ENCODE assay signal across 19 cellular contexts in the genomic region with DNA sequence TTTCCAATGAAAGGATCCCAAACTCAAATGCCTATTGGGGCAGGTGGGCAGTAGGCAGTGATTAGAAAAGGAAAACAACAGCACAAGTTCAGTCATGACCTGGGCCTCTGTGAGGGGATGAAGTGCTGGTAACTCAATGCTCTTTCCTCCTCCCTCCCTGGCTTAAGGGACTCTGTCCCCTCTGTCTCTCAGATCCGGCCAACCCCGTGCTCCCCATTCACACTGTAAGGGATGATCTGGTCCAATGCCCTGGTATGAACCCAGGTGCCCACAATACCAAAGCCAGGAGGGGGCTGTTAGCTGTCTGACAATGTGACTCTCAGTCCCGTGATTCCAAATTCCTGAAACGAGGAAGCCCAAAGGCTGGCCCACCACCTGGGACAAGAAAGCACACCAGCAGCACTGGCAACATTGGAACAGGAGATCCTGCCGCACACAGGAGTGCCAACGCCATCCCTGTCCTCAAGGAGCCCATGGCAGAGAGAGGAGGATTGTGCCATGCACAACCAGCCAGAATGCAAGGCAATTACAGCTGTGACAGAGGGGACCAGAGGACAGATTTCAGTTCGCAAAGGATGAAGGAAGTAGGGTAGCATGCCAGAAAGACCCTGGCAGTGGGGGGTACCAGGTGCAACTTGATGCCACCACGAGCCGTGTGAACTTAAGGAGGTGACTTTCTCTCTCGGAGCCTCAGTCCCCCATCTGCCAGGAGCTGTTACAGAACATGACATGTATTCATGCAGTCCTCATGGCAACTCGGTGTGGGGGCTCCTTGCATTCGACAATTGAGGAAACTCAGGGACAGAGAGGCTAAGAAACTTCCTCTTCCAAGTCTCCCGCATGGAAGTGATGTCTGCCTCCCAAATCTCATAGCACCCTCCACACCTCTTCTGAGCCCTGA. TPM values are rescaled to one million over a fixed set of nuclear protein-coding genes. Genes with fewer than 3 reads are reported as not detected.
A peak's percentile ranks its signal among the peaks of the same experiment; 100 is the strongest.
DNase-seq lines count a peak whose midpoint lies in the region; ATAC-seq, FAIRE-seq and TF ChIP-seq lines count a peak whose summit lies in the region.
"Had no signal": no experiment of that assay in that cellular context is flagged by ENCODE, and none has a peak within 500 bp of the region (broad histone marks: within the 10 kb centered on the region; RNA-seq: fewer than 3 reads in every experiment).

No MANE protein-coding gene starts in this region.

- TF ChIP-seq POLR2A in IMR-90 (IDR thresholded peaks at IDR 0.05; ENCODE audit: low read depth, low read length) (no peak), HepG2 (IDR thresholded peaks at IDR 0.05; ENCODE audit: insufficient read depth in 1 of 2, low read depth in 2 of 2, low read length in 2 of 2) (no peak)

- H3K4me3 Mint-ChIP-seq in activated CD4-positive, alpha-beta memory T cell treated with anti-CD3 and anti-CD28 coated beads, Interleukin-2, amount 10 ng/mL, durations not matched to agents 7 days and 5 days, result no peak overlapping the region
- H3K4me3 Mint-ChIP-seq: CD14-positive monocyte; CD4-positive, alpha-beta memory T cell; H9 had no signal

- H3K36me3 Mint-ChIP-seq in activated CD4-positive, alpha-beta memory T cell treated with anti-CD3 and anti-CD28 coated beads, Interleukin-2, amount 10 ng/mL, durations not matched to agents 7 days and 5 days (ENCODE audit: low read depth), result no peaks in the 10 kb centered on the region
- H3K36me3 Mint-ChIP-seq: CD14-positive monocyte; CD4-positive, alpha-beta memory T cell had no signal

- intact Hi-C loops in IMR-90 (cut with micrococcal nuclease), result no loop called here
- intact Hi-C loops in HepG2 (cut with micrococcal nuclease; ENCODE audit: unreplicated experiment), result no loop called here
- intact Hi-C loops in upper lobe of right lung (cut with DNase I), result no loop called here

- in situ Hi-C loops in IMR-90 (cut with MboI; ENCODE audit: low sequenced_read_pairs), result no loop called here
- in situ Hi-C loops in HepG2 (cut with HindIII; ENCODE audit: extremely low pct_ligation_motif_present, low pct_unique_long_range_greater_than_20kb), result no loop called here

- no peak for TF ChIP-seq EP300 in HepG2 (IDR thresholded peaks at IDR 0.05; ENCODE audit: low read depth in 2 of 2, low read length in 2 of 2)
- TF ChIP-seq EP300 in HepG2 (CRISPR knock-in tag; IDR thresholded peaks at IDR 0.05; ENCODE audit: borderline replicate concordance), result no peak

- H3K4me3 ChIP-seq in IMR-90 (ENCODE audit: insufficient read depth, low read depth, low read length) (no peak overlapping the region), HepG2 (replicated peaks in 1 of 3; ENCODE audit: insufficient read depth in 1 of 3, low read depth in 2 of 3, low read length in 3 of 3) (no peak overlapping the region), upper lobe of right lung (no peak overlapping the region)
- H3K4me3 ChIP-seq: BLaER1 had no signal

- peak; percentile 24 for DNase-seq in activated CD8-positive, alpha-beta memory T cell treated with anti-CD3 and anti-CD28 coated beads for 24 hours
- DNase-seq in activated CD8-positive, alpha-beta memory T cell treated with anti-CD3 and anti-CD28 coated beads, Interleukin-2, amount 50 U/mL, for 48 hours, result no peak
- no peak for DNase-seq in IMR-90
- peak; percentile 34 for DNase-seq in ecto neural progenitor cell (ENCODE audit: low spot score)
- DNase-seq in HepG2 (ENCODE audit: low spot score), result no peak
- DNase-seq in HTR-8/SVneo (ENCODE audit: insufficient read length, low spot score), result no peak
- no peak for DNase-seq in upper lobe of right lung
- DNase-seq in activated CD4-positive, alpha-beta memory T cell treated with anti-CD3 and anti-CD28 coated beads, Interleukin-2, amount 10 ng/mL, durations not matched to agents 7 days and 5 days, result no peak
- DNase-seq: 8988T; CD4-positive, alpha-beta memory T cell; DMS153; DMS79; GDM1; GOT3; H9 had no signal

- H3K9ac ChIP-seq in IMR-90 (ENCODE audit: low read depth, low read length) (no peak overlapping the region), HepG2 (ENCODE audit: insufficient read depth, low read depth, low read length) (no peak overlapping the region)
- H3K9ac ChIP-seq: BLaER1 had no signal

- H2AFZ ChIP-seq in IMR-90 (replicated peaks; ENCODE audit: low read length, poor library complexity), result no peak overlapping the region
- H2AFZ ChIP-seq in HepG2 (ENCODE audit: low read length), result no peak overlapping the region

- no peaks in the 10 kb centered on the region for H3K4me1 Mint-ChIP-seq in activated CD4-positive, alpha-beta memory T cell treated with anti-CD3 and anti-CD28 coated beads, Interleukin-2, amount 10 ng/mL, durations not matched to agents 7 days and 5 days
- H3K4me1 Mint-ChIP-seq: CD14-positive monocyte; CD4-positive, alpha-beta memory T cell had no signal

- no peaks in the 10 kb centered on the region for H3K27me3 Mint-ChIP-seq in activated CD4-positive, alpha-beta memory T cell treated with anti-CD3 and anti-CD28 coated beads, Interleukin-2, amount 10 ng/mL, durations not matched to agents 7 days and 5 days

- no peak overlapping the region for H3K4me2 ChIP-seq in IMR-90 (ENCODE audit: low read depth, low read length)
- no peak overlapping the region for H3K4me2 ChIP-seq in HepG2 (ENCODE audit: low read depth, low read length)
- H3K4me2 ChIP-seq: BLaER1 had no signal

- POLR2A ChIA-PET in IMR-90 (lab: Charles Lee; ENCODE audit: unreplicated experiment), result no interaction called here
- POLR2A ChIA-PET in HepG2 (lab: Yijun Ruan, JAX), result no interaction called here
- POLR2A ChIA-PET in activated CD4-positive, alpha-beta memory T cell treated with anti-CD3 and anti-CD28 coated beads, Interleukin-2, amount 10 ng/mL, durations not matched to agents 7 days and 5 days (lab: Charles Lee), result no interaction called here

- CTCF ChIA-PET in IMR-90 (lab: Yijun Ruan, JAX) (no interaction called here), HepG2 (lab: Yijun Ruan, JAX; ENCODE audit: low intra/inter-chr PET ratio, low total read pairs) (no interaction called here)
- CTCF ChIA-PET in activated CD4-positive, alpha-beta memory T cell treated with anti-CD3 and anti-CD28 coated beads, Interleukin-2, amount 10 ng/mL, durations not matched to agents 7 days and 5 days (lab: Charles Lee), result no interaction called here

- H3K9me1 ChIP-seq in IMR-90 (ENCODE audit: insufficient read depth, low read length), result no peaks in the 10 kb centered on the region

- H2BK15ac ChIP-seq in IMR-90 (ENCODE audit: low read depth, low read length), result no peak overlapping the region

- no peak overlapping the region for H3K56ac ChIP-seq in IMR-90 (ENCODE audit: extremely low read depth, insufficient read depth, low read length)

- no peak overlapping the region for H4K8ac ChIP-seq in IMR-90 (ENCODE audit: low read depth in 2 of 2, low read length in 2 of 2)

- H3K4me1 ChIP-seq in IMR-90 (ENCODE audit: control insufficient read depth, insufficient read depth, low read length) (no peaks in the 10 kb centered on the region), HepG2 (ENCODE audit: insufficient read depth, low read length) (peaks cover 46% of the 10 kb centered on the region), upper lobe of right lung (no peaks in the 10 kb centered on the region)
- H3K4me1 ChIP-seq: BLaER1 had no signal

- no peak overlapping the region for H2BK20ac ChIP-seq in IMR-90 (ENCODE audit: low read depth, low read length)

- TF ChIP-seq RAD21 in IMR-90 (IDR thresholded peaks at IDR 0.05; ENCODE audit: low read length) (no peak), HepG2 (CRISPR knock-in tag; IDR thresholded peaks at IDR 0.05) (no peak)

- FAIRE-seq in HepG2 (lab: Jason Lieb, UNC) (no peak), HTR-8/SVneo (lab: Jason Lieb, UNC) (no peak)
- FAIRE-seq: GM12892 had no signal

- H3K4ac ChIP-seq in IMR-90 (ENCODE audit: low read depth, low read length), result no peak overlapping the region

- H3K79me1 ChIP-seq in IMR-90 (ENCODE audit: low read depth in 1 of 2, low read length in 2 of 2), result no peaks in the 10 kb centered on the region

- no peak overlapping the region for H3K23ac ChIP-seq in IMR-90 (ENCODE audit: low read depth, low read length)

- ATAC-seq in IMR-90 (ENCODE audit: low read depth) (no peak), HepG2 (no peak), upper lobe of right lung (no peak)

- no peak overlapping the region for H4K5ac ChIP-seq in IMR-90 (ENCODE audit: low read depth, low read length)

- no peak overlapping the region for H4K91ac ChIP-seq in IMR-90 (ENCODE audit: insufficient read depth, low read depth, low read length)

- peak overlapping the region; percentile 6 for H2AK9ac ChIP-seq in IMR-90 (replicated peaks; ENCODE audit: low read depth, low read length, poor library complexity)

- no TSS peak for BruUV-seq in IMR-90 (replicated peaks; lab: Mats Ljungman, UMichigan)
- no TSS peak for BruUV-seq in HepG2 (replicated peaks; lab: Mats Ljungman, UMichigan)

- dilution Hi-C loops in IMR-90 (cut with HindIII; ENCODE audit: low sequenced_read_pairs, unreplicated experiment), result no loop called here

- no peaks in the 10 kb centered on the region; the same call in 1 of the 2 replicates for H3K27me3 ChIP-seq in IMR-90 (ENCODE audit: control insufficient read depth, insufficient read depth, low read length)
- H3K27me3 ChIP-seq in HepG2 (ENCODE audit: control insufficient read depth in 1 of 2, insufficient read depth in 2 of 2, low read length in 2 of 2), result peaks cover 0 to 2% of the 10 kb centered on the region in 2 experiments; a peak in 2 of 5 replicates
- H3K27me3 ChIP-seq in upper lobe of right lung, result no peaks in the 10 kb centered on the region
- H3K27me3 ChIP-seq: BLaER1 had no signal

- no peak overlapping the region for H3K14ac ChIP-seq in IMR-90 (replicated peaks; ENCODE audit: low read depth, low read length)

- H3K27ac ChIP-seq in IMR-90 (ENCODE audit: insufficient read depth, low read length) (no peak overlapping the region), HepG2 (ENCODE audit: extremely low read length, insufficient read depth, low read length) (no peak overlapping the region), upper lobe of right lung (no peak overlapping the region)
- H3K27ac ChIP-seq: BLaER1 had no signal

- H3K9me3 Mint-ChIP-seq in activated CD4-positive, alpha-beta memory T cell treated with anti-CD3 and anti-CD28 coated beads, Interleukin-2, amount 10 ng/mL, durations not matched to agents 7 days and 5 days, result peaks cover 9% of the 10 kb centered on the region

- H3K27ac Mint-ChIP-seq in activated CD4-positive, alpha-beta memory T cell treated with anti-CD3 and anti-CD28 coated beads, Interleukin-2, amount 10 ng/mL, durations not matched to agents 7 days and 5 days, result no peak overlapping the region
- H3K27ac Mint-ChIP-seq: CD14-positive monocyte, H9 had no signal

- H4K20me1 ChIP-seq in IMR-90 (ENCODE audit: insufficient read depth, low read length) (no peaks in the 10 kb centered on the region), HepG2 (ENCODE audit: insufficient read depth, low read length) (no peaks in the 10 kb centered on the region)
- H4K20me1 ChIP-seq: BLaER1 had no signal

- H3K36me3 ChIP-seq in IMR-90 (ENCODE audit: control insufficient read depth, insufficient read depth, low read length) (no peaks in the 10 kb centered on the region), HepG2 (replicated peaks in 1 of 2; ENCODE audit: control insufficient read depth in 1 of 2, insufficient read depth in 2 of 2, low read length in 2 of 2) (no peaks in the 10 kb centered on the region), upper lobe of right lung (no peaks in the 10 kb centered on the region)
- H3K36me3 ChIP-seq: BLaER1 had no signal

- H3K79me2 ChIP-seq in HepG2 (ENCODE audit: insufficient read depth, low read length), result no peaks in the 10 kb centered on the region

- no peak overlapping the region for H2AK5ac ChIP-seq in IMR-90 (ENCODE audit: low read depth, low read length)

- H2BK5ac ChIP-seq in IMR-90 (ENCODE audit: low read depth, low read length, poor library complexity, severe bottlenecking), result no peak overlapping the region

- no peak overlapping the region for H2BK120ac ChIP-seq in IMR-90 (ENCODE audit: low read depth, low read length)

- TF ChIP-seq CTCF in IMR-90 (conservative IDR thresholded peaks at IDR 0.05; ENCODE audit: low read depth, low read length) (no peak), HepG2 (CRISPR knock-in tag; IDR thresholded peaks at IDR 0.05) (no peak), upper lobe of right lung (IDR thresholded peaks at IDR 0.05) (no peak)

- no peak overlapping the region for H3K18ac ChIP-seq in IMR-90 (ENCODE audit: low read depth, low read length)

- 83% methylated on average over 5 of the region's 13 CpGs; no CpG with 5 or more reads in 1 of the 2 experiments for WGBS in IMR-90 (ENCODE audit: extremely low coverage in 2 of 2, insufficient read length in 1 of 2), 2 experiments
- WGBS in HepG2 (ENCODE audit: low lambda C conversion rate), result 42% methylated on average over 11 of the region's 13 CpGs

- H3K9me3 ChIP-seq in IMR-90 (ENCODE audit: control insufficient read depth, insufficient read depth, low read length) (peaks cover 11% of the 10 kb centered on the region), HepG2 (ENCODE audit: low read length) (peaks cover 15% of the 10 kb centered on the region), upper lobe of right lung (no peaks in the 10 kb centered on the region)

RNA-seq across cellular contexts. Expression of gene SERPINA3, which starts 37.6 kb away (rescaled TPM):
- total RNA-seq in IMR-90 (2012; rRNA removed) (under 0.01 and 0.36 TPM in 2 replicates), HepG2 (2016; rRNA removed; fragmentation: Illumina TruSeq; extraction: Trizol) (433 and 825 TPM in 2 replicates), upper lobe of right lung (36.4 TPM)
- polyA plus RNA-seq in IMR-90 (2012; rRNA removed) (0.33 and 0.48 TPM in 2 replicates), HepG2 (2011; rRNA removed) (2,200 and 3,367 TPM in 2 replicates)
- polyA plus RNA-seq in IMR-90 (2012; cell fraction: cytosol; rRNA removed), result 0.37 and 0.42 TPM in 2 replicates
- polyA plus RNA-seq in IMR-90 (2012; cell fraction: nucleus; rRNA removed; ENCODE audit: low replicate concordance), result 0.25 and 0.45 TPM in 2 replicates
- total RNA-seq in HepG2 (2016; cell fraction: cytosol; rRNA removed; fragmentation: Illumina TruSeq; extraction: Trizol; ENCODE audit: low read depth), result 141 and 152 TPM in 2 replicates
- total RNA-seq in HepG2 (2016; cell fraction: insoluble cytoplasmic fraction; rRNA removed; fragmentation: Illumina TruSeq; extraction: Trizol), result 426 and 840 TPM in 2 replicates
- 232 and 248 TPM in 2 replicates for total RNA-seq in HepG2 (2016; cell fraction: membrane; rRNA removed; fragmentation: Illumina TruSeq; extraction: Trizol)
- 726 and 813 TPM in 2 replicates for total RNA-seq in HepG2 (2016; cell fraction: nucleus; rRNA removed; fragmentation: Illumina TruSeq; extraction: Trizol)
- polyA plus RNA-seq in HepG2 (2011; cell fraction: cytosol; rRNA removed), result 3,577 and 4,656 TPM in 2 replicates
- 1,545 and 2,325 TPM in 2 replicates for polyA plus RNA-seq in HepG2 (2011; cell fraction: nucleus; rRNA removed)
- 306 and 2,041 TPM in 2 replicates for polyA plus RNA-seq in HepG2 (2012)
- polyA plus RNA-seq in HepG2 (2016; cell fraction: cytosol; fragmentation: Illumina TruSeq; extraction: Trizol; ENCODE audit: low read depth), result 168 and 171 TPM in 2 replicates
- polyA plus RNA-seq in HepG2 (2016; cell fraction: insoluble cytoplasmic fraction; fragmentation: Illumina TruSeq; extraction: Trizol; ENCODE audit: low read depth), result 463 and 467 TPM in 2 replicates
- polyA plus RNA-seq in HepG2 (2016; cell fraction: membrane; fragmentation: Illumina TruSeq; extraction: Trizol; ENCODE audit: low read depth), result 216 and 234 TPM in 2 replicates
- polyA plus RNA-seq in HepG2 (2016; cell fraction: nucleus; fragmentation: Illumina TruSeq; extraction: Trizol; ENCODE audit: insufficient read depth, low read depth), result 1,122 and 1,162 TPM in 2 replicates
- 0.47 and 1,312 TPM in 2 replicates for polyA minus RNA-seq in HepG2 (2011; rRNA and poly(A)+ RNA removed; ENCODE audit: low replicate concordance)
- polyA minus RNA-seq in HepG2 (2011; cell fraction: cytosol; rRNA and poly(A)+ RNA removed), result 680 and 1,323 TPM in 2 replicates
- polyA minus RNA-seq in HepG2 (2011; cell fraction: nucleus; rRNA and poly(A)+ RNA removed), result 461 and 851 TPM in 2 replicates
- not detected for total RNA-seq in activated CD4-positive, alpha-beta memory T cell treated with anti-CD3 and anti-CD28 coated beads, Interleukin-2, amount 10 ng/mL, durations not matched to agents 7 days and 5 days
- total RNA-seq: CD4-positive, alpha-beta memory T cell; Daoy; H9 had no signal
- polyA plus RNA-seq: CD14-positive monocyte; CD4-positive, alpha-beta memory T cell had no signal

Comparison
In these comparisons a context has a peak if more than half of its experiments do, and no peak if none do; other contexts are left out.
1. DNase-seq: peak in activated CD8-positive, alpha-beta memory T cell treated with anti-CD3 and anti-CD28 coated beads for 24 hours (single experiment) and ecto neural progenitor cell (single experiment); none in activated CD8-positive, alpha-beta memory T cell treated with anti-CD3 and anti-CD28 coated beads, Interleukin-2, amount 50 U/mL, for 48 hours (single experiment), IMR-90 (single experiment), HepG2 (single experiment), HTR-8/SVneo (single experiment), upper lobe of right lung (single experiment) and activated CD4-positive, alpha-beta memory T cell treated with anti-CD3 and anti-CD28 coated beads, Interleukin-2, amount 10 ng/mL, durations not matched to agents 7 days and 5 days (single experiment).
2. RNA of gene SERPINA3, which starts 37.6 kb away (total RNA-seq): 141 to 840 TPM in HepG2 and 36.4 TPM in upper lobe of right lung (single experiment); under 0.01 to 0.36 TPM in IMR-90 and not detected in activated CD4-positive, alpha-beta memory T cell treated with anti-CD3 and anti-CD28 coated beads, Interleukin-2, amount 10 ng/mL, durations not matched to agents 7 days and 5 days; every median in the first group is over 10 times any median in the second.